9 cellular contexts compared by ENCODE assay signal in genomic region chr19:5804516-5805464, GRCh38. TPM values are rescaled to one million over a fixed set of nuclear protein-coding genes. Genes with fewer than 3 reads are reported as not detected.
DNase-seq lines count a peak whose midpoint lies in the region; ATAC-seq, FAIRE-seq and TF ChIP-seq lines count a peak whose summit lies in the region.
"Had no signal": no experiment of that assay in that cellular context is flagged by ENCODE, and none has a peak within 500 bp of the region (broad histone marks: within the 10 kb centered on the region; RNA-seq: fewer than 3 reads in every experiment).

A gene with protein sequence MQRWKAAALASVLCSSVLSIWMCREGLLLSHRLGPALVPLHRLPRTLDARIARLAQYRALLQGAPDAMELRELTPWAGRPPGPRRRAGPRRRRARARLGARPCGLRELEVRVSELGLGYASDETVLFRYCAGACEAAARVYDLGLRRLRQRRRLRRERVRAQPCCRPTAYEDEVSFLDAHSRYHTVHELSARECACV (plus strand): TSS chr19:5805067. CDS start chr19:5824166, 19,099 bp downstream.

- peak within 1 kb of the TSS; percentile 63 for H3K27ac Mint-ChIP-seq in activated T-helper 1 cell treated with anti-CD3 and anti-CD28 coated beads, Interleukin-12 subunit alpha, Interleukin-12 subunit beta, Interleukin-2, Interleukin-4 antibody, amounts not matched to agents 30 ng/mL and 10 ng/mL and 1 ng/mL, durations not matched to agents 14 hours and 24 hours and 36 hours

- H3K27ac ChIP-seq in heart right ventricle (peak within 1 kb of the TSS in 9 of 10 donors; percentile 6 to 82 (median 53)), small intestine (ENCODE audit: low read depth in 1 of 2, low read length in 1 of 2) (peak within 1 kb of the TSS in 1 of 2 donors; percentile 72), gastrocnemius medialis (no peak within 1 kb of the TSS)

- H3K4me1 ChIP-seq in heart right ventricle: peaks cover 3 to 39% (median 13%) of the 10 kb centered on the region in 9 donors
- peaks cover 0 to 4% of the 10 kb centered on the region in 2 donors for H3K4me1 ChIP-seq in small intestine (ENCODE audit: control insufficient read depth in 2 of 2, insufficient read depth in 1 of 2, low read depth in 1 of 2, low read length in 1 of 2)
- peaks cover 0 to 4% of the 10 kb centered on the region in 2 donors for H3K4me1 ChIP-seq in gastrocnemius medialis

- peak within 1 kb of the TSS in 9 of 10 donors; percentile 27 to 54 (median 44) for H3K4me3 ChIP-seq in heart right ventricle
- peak within 1 kb of the TSS; percentile 39 to 57 for H3K4me3 ChIP-seq in small intestine (ENCODE audit: low read depth in 1 of 2, low read length in 2 of 2)
- peak within 1 kb of the TSS in 2 of 4 donors; percentile 18 to 22 for H3K4me3 ChIP-seq in gastrocnemius medialis
- H3K4me3 ChIP-seq: lung had no signal

- H3K9me3 Mint-ChIP-seq in activated T-helper 1 cell treated with anti-CD3 and anti-CD28 coated beads, Interleukin-12 subunit alpha, Interleukin-12 subunit beta, Interleukin-2, Interleukin-4 antibody, amounts not matched to agents 30 ng/mL and 10 ng/mL and 1 ng/mL, durations not matched to agents 14 hours and 24 hours and 36 hours: no peaks in the 10 kb centered on the region

- TF ChIP-seq POLR2A in gastrocnemius medialis (IDR thresholded peaks at IDR 0.05): no peak

- H3K27me3 ChIP-seq in heart right ventricle (peaks cover 0 to 67% (median 46%) of the 10 kb centered on the region in 7 donors), small intestine (ENCODE audit: control insufficient read depth in 2 of 2, insufficient read depth in 2 of 2, low read length in 2 of 2) (peaks cover 0 to 3% of the 10 kb centered on the region in 2 donors), gastrocnemius medialis (peaks cover 55 to 66% (median 60%) of the 10 kb centered on the region in 3 donors)

- peak; percentile 7 for DNase-seq in DMS79 treated with DMSO at 0.1 percent for 48 hours (lab: John Stamatoyannopoulos, UW)
- peak; percentile 68 for DNase-seq in NCI-H345 (lab: John Stamatoyannopoulos, UW)
- DNase-seq in activated T-helper 1 cell treated with anti-CD3 and anti-CD28 coated beads, Interleukin-12 subunit alpha, Interleukin-12 subunit beta, Interleukin-2, Interleukin-4 antibody, amounts not matched to agents 30 ng/mL and 10 ng/mL and 1 ng/mL, durations not matched to agents 14 hours and 24 hours and 36 hours (ENCODE audit: low spot score): no peak
- DNase-seq in heart right ventricle: no peak
- peak; percentile 40 for DNase-seq in small intestine
- no peak for DNase-seq in sciatic nerve (ENCODE audit: low spot score)
- no peak for DNase-seq in gastrocnemius medialis
- no peak for DNase-seq in NOMO-1 (lab: John Stamatoyannopoulos, UW; ENCODE audit: unreplicated experiment in 2 of 2)

- peak within 1 kb of the TSS; percentile 80 for H3K4me3 Mint-ChIP-seq in activated T-helper 1 cell treated with anti-CD3 and anti-CD28 coated beads, Interleukin-12 subunit alpha, Interleukin-12 subunit beta, Interleukin-2, Interleukin-4 antibody, amounts not matched to agents 30 ng/mL and 10 ng/mL and 1 ng/mL, durations not matched to agents 14 hours and 24 hours and 36 hours

- TF ChIP-seq CTCF in heart right ventricle (IDR thresholded peaks at IDR 0.05) (no peak), gastrocnemius medialis (IDR thresholded peaks at IDR 0.05 in 4 of 5, conservative IDR thresholded peaks at IDR 0.05 in 1 of 5) (no peak)

- ATAC-seq in heart right ventricle: peak in 7 of 8 donors; percentile 18 to 62 (median 35)
- ATAC-seq in sciatic nerve: no peak
- ATAC-seq in gastrocnemius medialis: no peak

- no peaks in the 10 kb centered on the region for H3K36me3 Mint-ChIP-seq in activated T-helper 1 cell treated with anti-CD3 and anti-CD28 coated beads, Interleukin-12 subunit alpha, Interleukin-12 subunit beta, Interleukin-2, Interleukin-4 antibody, amounts not matched to agents 30 ng/mL and 10 ng/mL and 1 ng/mL, durations not matched to agents 14 hours and 24 hours and 36 hours (ENCODE audit: low read depth)

- H3K9me3 ChIP-seq in heart right ventricle: no peaks in the 10 kb centered on the region
- no peaks in the 10 kb centered on the region for H3K9me3 ChIP-seq in small intestine (ENCODE audit: control insufficient read depth, low read depth)
- no peaks in the 10 kb centered on the region for H3K9me3 ChIP-seq in gastrocnemius medialis

- H3K36me3 ChIP-seq in heart right ventricle (no peaks in the 10 kb centered on the region), small intestine (ENCODE audit: control insufficient read depth in 2 of 2, insufficient read depth in 2 of 2, low read length in 2 of 2) (no peaks in the 10 kb centered on the region), gastrocnemius medialis (no peaks in the 10 kb centered on the region)

- intact Hi-C loops in activated T-helper 1 cell treated with anti-CD3 and anti-CD28 coated beads, Interleukin-12 subunit alpha, Interleukin-12 subunit beta, Interleukin-2, Interleukin-4 antibody, amounts not matched to agents 30 ng/mL and 10 ng/mL and 1 ng/mL, durations not matched to agents 14 hours and 24 hours and 36 hours (cut with micrococcal nuclease): loop anchor here (1.0 to 10.0 kb wide), 5 partner anchors 14 to 218 kb away; partner anchors contain the start of gene VMAC
- intact Hi-C loops in heart right ventricle (cut with DNase I) (loop anchor here (1.0 to 10.0 kb wide), 7 partner anchors 88 to 220 kb away; no protein-coding TSS in a partner anchor), sciatic nerve (cut with DNase I) (no loop called here), gastrocnemius medialis (cut with DNase I; ENCODE audit: low total_unique reads) (loop anchor here (2.0 kb wide), 1 partner anchor 88 kb away; no protein-coding TSS in a partner anchor)

- peaks cover 32% of the 10 kb centered on the region for H3K27me3 Mint-ChIP-seq in activated T-helper 1 cell treated with anti-CD3 and anti-CD28 coated beads, Interleukin-12 subunit alpha, Interleukin-12 subunit beta, Interleukin-2, Interleukin-4 antibody, amounts not matched to agents 30 ng/mL and 10 ng/mL and 1 ng/mL, durations not matched to agents 14 hours and 24 hours and 36 hours (ENCODE audit: insufficient read depth)

- in situ Hi-C loops in gastrocnemius medialis (cut with MboI; ENCODE audit: low sequenced_read_pairs in 4 of 4): no loop called here

- H3K4me1 Mint-ChIP-seq in activated T-helper 1 cell treated with anti-CD3 and anti-CD28 coated beads, Interleukin-12 subunit alpha, Interleukin-12 subunit beta, Interleukin-2, Interleukin-4 antibody, amounts not matched to agents 30 ng/mL and 10 ng/mL and 1 ng/mL, durations not matched to agents 14 hours and 24 hours and 36 hours (ENCODE audit: low read depth): peaks cover 13% of the 10 kb centered on the region

- no peak for FAIRE-seq in small intestine (lab: Jason Lieb, UNC)

- WGBS in heart right ventricle, 2 donors: 1 to 2% methylated on average over 49 to 105 of the region's 107 CpGs
- 1 to 3% (median 2%) methylated on average over 33 to 106 of the region's 107 CpGs for WGBS in small intestine, 3 donors

RNA-seq across cellular contexts. Expression of the gene that starts here (rescaled TPM):
- total RNA-seq in activated T-helper 1 cell treated with anti-CD3 and anti-CD28 coated beads, Interleukin-12 subunit alpha, Interleukin-12 subunit beta, Interleukin-2, Interleukin-4 antibody, amounts not matched to agents 30 ng/mL and 10 ng/mL and 1 ng/mL, durations not matched to agents 14 hours and 24 hours and 36 hours: 0.23 and 0.44 TPM in 2 replicates
- total RNA-seq in heart right ventricle: 10 to 100 TPM in 8 of 10 donors, 1 to 10 TPM in 2; 4.5 to 40.4 (median 14.8) TPM
- 10 to 100 TPM; 15.4 to 38.1 TPM for polyA plus RNA-seq in heart right ventricle
- 1 to 10 TPM in 2 of 3 donors, not detected in 1; 2.9 to 3.0 TPM for polyA plus RNA-seq in small intestine
- total RNA-seq in sciatic nerve: not detected
- not detected for total RNA-seq in gastrocnemius medialis

Comparison
In these comparisons a context has a peak if more than half of its experiments do, and no peak if none do; other contexts are left out.
1. RNA of the gene that starts here (polyA plus RNA-seq): 15.4 to 38.1 TPM in heart right ventricle; 2.9 to 3.0 TPM in small intestine; every median in the first group is over 4 times any median in the second.
2. DNase-seq: peak in DMS79 treated with DMSO at 0.1 percent for 48 hours (single experiment), NCI-H345 (single experiment) and small intestine (single experiment); none in activated T-helper 1 cell treated with anti-CD3 and anti-CD28 coated beads, Interleukin-12 subunit alpha, Interleukin-12 subunit beta, Interleukin-2, Interleukin-4 antibody, amounts not matched to agents 30 ng/mL and 10 ng/mL and 1 ng/mL, durations not matched to agents 14 hours and 24 hours and 36 hours (single experiment), heart right ventricle (0 of 2), sciatic nerve (single experiment), gastrocnemius medialis (0 of 2) and NOMO-1 (0 of 2).
3. ATAC-seq: peak in heart right ventricle (7 of 8); none in sciatic nerve (single experiment) and gastrocnemius medialis (0 of 2).
4. H3K27ac ChIP-seq: peak in heart right ventricle (9 of 10); none in gastrocnemius medialis (0 of 4).